Comparison of ENCODE assay signal across 8 cellular contexts in genomic region chr7:1028775-1029636, GRCh38. TPM values are rescaled to one million over a fixed set of nuclear protein-coding genes. Genes with fewer than 3 reads are reported as not detected.
DNase-seq lines count a peak whose midpoint lies in the region; ATAC-seq and TF ChIP-seq lines count a peak whose summit lies in the region.

No MANE protein-coding gene starts in this region.

- CTCF ChIA-PET in Calu3 (lab: Charles Lee), result interaction anchor here (0.5 kb wide), 1 partner anchor 30 kb away, joined by 5 read pairs; no protein-coding TSS in a partner anchor

- TF ChIP-seq CTCF in Calu3 (IDR thresholded peaks at IDR 0.05; ENCODE audit: unreplicated experiment) (no peak), fibroblast of pulmonary artery (IDR thresholded peaks at IDR 0.05; ENCODE audit: low read length, missing control alignments) (no peak), natural killer cell (IDR thresholded peaks at IDR 0.05) (no peak)

- H3K4me1 Mint-ChIP-seq in Calu3 (ENCODE audit: low read depth, unreplicated experiment) (peaks cover 15% of the 10 kb centered on the region), natural killer cell (peaks cover 34 to 47% of the 10 kb centered on the region in 2 donors)
- peaks cover 30% of the 10 kb centered on the region for H3K4me1 Mint-ChIP-seq in activated T-helper 2 cell treated with anti-CD3 and anti-CD28 coated beads, Interferon-gamma antibody, Interleukin-2, Interleukin-4, amounts not matched to agents 10 μg/mL and 5 μg/mL and 100 μg/mL, durations not matched to agents 14 hours and 24 hours and 36 hours (ENCODE audit: low read depth)
- peaks cover 48% of the 10 kb centered on the region for H3K4me1 Mint-ChIP-seq in stimulated activated naive CD8-positive, alpha-beta T cell treated with anti-CD3 and anti-CD28 coated beads, Interleukin-15, Interleukin-2, amounts not matched to agents 100 ng/mL and 50 ng/mL, for 24 hours (ENCODE audit: low read depth)

- peak overlapping the region; percentile 95 for H3K4me3 Mint-ChIP-seq in Calu3 (ENCODE audit: low read depth, unreplicated experiment)
- peak overlapping the region; percentile 79 for H3K4me3 Mint-ChIP-seq in activated T-helper 2 cell treated with anti-CD3 and anti-CD28 coated beads, Interferon-gamma antibody, Interleukin-2, Interleukin-4, amounts not matched to agents 10 μg/mL and 5 μg/mL and 100 μg/mL, durations not matched to agents 14 hours and 24 hours and 36 hours (ENCODE audit: low read depth)
- H3K4me3 Mint-ChIP-seq in natural killer cell, result peak overlapping the region; percentile 81
- H3K4me3 Mint-ChIP-seq in stimulated activated naive CD8-positive, alpha-beta T cell treated with anti-CD3 and anti-CD28 coated beads, Interleukin-15, Interleukin-2, amounts not matched to agents 100 ng/mL and 50 ng/mL, for 24 hours, result peak overlapping the region; percentile 63

- intact Hi-C loops in Calu3 (cut with micrococcal nuclease; ENCODE audit: unreplicated experiment), result no loop called here
- intact Hi-C loops in activated T-helper 2 cell treated with anti-CD3 and anti-CD28 coated beads, Interferon-gamma antibody, Interleukin-2, Interleukin-4, amounts not matched to agents 10 μg/mL and 5 μg/mL and 100 μg/mL, durations not matched to agents 14 hours and 24 hours and 36 hours (cut with micrococcal nuclease), result loop anchor here (1.0 to 2.0 kb wide), 3 partner anchors 20 to 54 kb away; partner anchors contain the start of gene COX19
- intact Hi-C loops in natural killer cell (cut with micrococcal nuclease), result loop anchor here (1.0 kb wide), 1 partner anchor 18 kb away; no protein-coding TSS in a partner anchor

- no peaks in the 10 kb centered on the region for H3K9me3 Mint-ChIP-seq in Calu3 (ENCODE audit: low read depth, unreplicated experiment)
- no peaks in the 10 kb centered on the region for H3K9me3 Mint-ChIP-seq in activated T-helper 2 cell treated with anti-CD3 and anti-CD28 coated beads, Interferon-gamma antibody, Interleukin-2, Interleukin-4, amounts not matched to agents 10 μg/mL and 5 μg/mL and 100 μg/mL, durations not matched to agents 14 hours and 24 hours and 36 hours
- H3K9me3 Mint-ChIP-seq in natural killer cell, result no peaks in the 10 kb centered on the region
- H3K9me3 Mint-ChIP-seq in stimulated activated naive CD8-positive, alpha-beta T cell treated with anti-CD3 and anti-CD28 coated beads, Interleukin-15, Interleukin-2, amounts not matched to agents 100 ng/mL and 50 ng/mL, for 24 hours, result no peaks in the 10 kb centered on the region

- ATAC-seq in natural killer cell (peak; percentile 68 to 75 (median 71)), GM18520 (IDR thresholded peaks at IDR 0.05; ENCODE audit: unreplicated experiment) (no peak)

- H3K36me3 Mint-ChIP-seq in Calu3 (ENCODE audit: insufficient read depth, unreplicated experiment) (peaks cover 67% of the 10 kb centered on the region), natural killer cell (no peaks in the 10 kb centered on the region)
- peaks cover 3% of the 10 kb centered on the region for H3K36me3 Mint-ChIP-seq in activated T-helper 2 cell treated with anti-CD3 and anti-CD28 coated beads, Interferon-gamma antibody, Interleukin-2, Interleukin-4, amounts not matched to agents 10 μg/mL and 5 μg/mL and 100 μg/mL, durations not matched to agents 14 hours and 24 hours and 36 hours (ENCODE audit: low read depth)
- peaks cover 7% of the 10 kb centered on the region for H3K36me3 Mint-ChIP-seq in stimulated activated naive CD8-positive, alpha-beta T cell treated with anti-CD3 and anti-CD28 coated beads, Interleukin-15, Interleukin-2, amounts not matched to agents 100 ng/mL and 50 ng/mL, for 24 hours (ENCODE audit: low read depth)

- peak overlapping the region; percentile 82 for H3K27ac Mint-ChIP-seq in Calu3 (ENCODE audit: unreplicated experiment)
- H3K27ac Mint-ChIP-seq in activated T-helper 2 cell treated with anti-CD3 and anti-CD28 coated beads, Interferon-gamma antibody, Interleukin-2, Interleukin-4, amounts not matched to agents 10 μg/mL and 5 μg/mL and 100 μg/mL, durations not matched to agents 14 hours and 24 hours and 36 hours, result peak overlapping the region; percentile 89
- peak overlapping the region; percentile 34 to 86 for H3K27ac Mint-ChIP-seq in natural killer cell
- H3K27ac Mint-ChIP-seq in stimulated activated naive CD8-positive, alpha-beta T cell treated with anti-CD3 and anti-CD28 coated beads, Interleukin-15, Interleukin-2, amounts not matched to agents 100 ng/mL and 50 ng/mL, for 24 hours, result peak overlapping the region; percentile 49

- DNase-seq in Calu3, result peak; percentile 92
- DNase-seq in HK-2 (ENCODE audit: unreplicated experiment), result peak; percentile 85
- DNase-seq in RPMI7951 (ENCODE audit: low read depth), result peak; percentile 96
- peak; percentile 60 for DNase-seq in activated T-helper 2 cell treated with anti-CD3 and anti-CD28 coated beads, Interferon-gamma antibody, Interleukin-2, Interleukin-4, amounts not matched to agents 10 μg/mL and 5 μg/mL and 100 μg/mL, durations not matched to agents 14 hours and 24 hours and 36 hours (ENCODE audit: low spot score)
- DNase-seq in fibroblast of pulmonary artery (ENCODE audit: low read depth), result peak; percentile 94
- DNase-seq in natural killer cell, result peak; percentile 42

- peak overlapping the region; percentile 60 for H3K4me3 ChIP-seq in fibroblast of pulmonary artery (replicated peaks; ENCODE audit: low read depth, low read length)

- no peaks in the 10 kb centered on the region for H3K27me3 Mint-ChIP-seq in Calu3 (ENCODE audit: unreplicated experiment)
- H3K27me3 Mint-ChIP-seq in activated T-helper 2 cell treated with anti-CD3 and anti-CD28 coated beads, Interferon-gamma antibody, Interleukin-2, Interleukin-4, amounts not matched to agents 10 μg/mL and 5 μg/mL and 100 μg/mL, durations not matched to agents 14 hours and 24 hours and 36 hours (ENCODE audit: low read depth), result no peaks in the 10 kb centered on the region
- H3K27me3 Mint-ChIP-seq in natural killer cell (ENCODE audit: low read depth in 2 of 2), result no peaks in the 10 kb centered on the region
- H3K27me3 Mint-ChIP-seq in stimulated activated naive CD8-positive, alpha-beta T cell treated with anti-CD3 and anti-CD28 coated beads, Interleukin-15, Interleukin-2, amounts not matched to agents 100 ng/mL and 50 ng/mL, for 24 hours, result no peaks in the 10 kb centered on the region

- TSS peak; percentile 73 for BruUV-seq in Calu3 (replicated peaks; lab: Mats Ljungman, UMichigan)

RNA-seq across cellular contexts. Expression of gene GPR146, which starts 15.3 kb away (rescaled TPM):
- 0.66 and 1.8 TPM in 2 replicates for total RNA-seq in Calu3 (2022)
- total RNA-seq in RPMI7951 (2014; rRNA removed; shearing (Covaris generic)), result 1.7 and 5.0 TPM in 2 replicates
- total RNA-seq in activated T-helper 2 cell treated with anti-CD3 and anti-CD28 coated beads, Interferon-gamma antibody, Interleukin-2, Interleukin-4, amounts not matched to agents 10 μg/mL and 5 μg/mL and 100 μg/mL, durations not matched to agents 14 hours and 24 hours and 36 hours, result 5.6 and 6.7 TPM in 2 replicates
- total RNA-seq in natural killer cell, result 1 to 10 TPM; 2.3 to 4.5 (median 2.5) TPM

RNA-seq across cellular contexts. Expression of gene CYP2W1, which starts 46.0 kb away (rescaled TPM):
- total RNA-seq in Calu3 (2022) (0.71 and 1.3 TPM in 2 replicates), natural killer cell (not detected)
- not detected in 2 replicates for total RNA-seq in RPMI7951 (2014; rRNA removed; shearing (Covaris generic))
- not detected in 2 replicates for total RNA-seq in activated T-helper 2 cell treated with anti-CD3 and anti-CD28 coated beads, Interferon-gamma antibody, Interleukin-2, Interleukin-4, amounts not matched to agents 10 μg/mL and 5 μg/mL and 100 μg/mL, durations not matched to agents 14 hours and 24 hours and 36 hours

RNA-seq across cellular contexts. Expression of gene COX19, which starts 53.7 kb away (rescaled TPM):
- total RNA-seq in Calu3 (2022) (37.4 and 39.1 TPM in 2 replicates), natural killer cell (10 to 100 TPM; 33.6 to 38.3 (median 33.6) TPM)
- 6.8 and 7.1 TPM in 2 replicates for total RNA-seq in RPMI7951 (2014; rRNA removed; shearing (Covaris generic))
- total RNA-seq in activated T-helper 2 cell treated with anti-CD3 and anti-CD28 coated beads, Interferon-gamma antibody, Interleukin-2, Interleukin-4, amounts not matched to agents 10 μg/mL and 5 μg/mL and 100 μg/mL, durations not matched to agents 14 hours and 24 hours and 36 hours, result 15.0 and 17.2 TPM in 2 replicates

RNA-seq across cellular contexts. Expression of gene GPER1, which starts 58.9 kb away (rescaled TPM):
- total RNA-seq in Calu3 (2022), result 0.26 and 1.1 TPM in 2 replicates
- total RNA-seq in RPMI7951 (2014; rRNA removed; shearing (Covaris generic)), result 0.39 and 0.84 TPM in 2 replicates
- total RNA-seq in activated T-helper 2 cell treated with anti-CD3 and anti-CD28 coated beads, Interferon-gamma antibody, Interleukin-2, Interleukin-4, amounts not matched to agents 10 μg/mL and 5 μg/mL and 100 μg/mL, durations not matched to agents 14 hours and 24 hours and 36 hours, result 0.37 and 0.46 TPM in 2 replicates
- total RNA-seq in natural killer cell, result under 1 TPM in 2 of 3 donors, not detected in 1; 0.25 to 0.26 TPM

Comparison
In these comparisons a context has a peak if more than half of its experiments do, and no peak if none do; other contexts are left out.
1. DNase-seq: peak in every context shown above with its lines; median percentile 96 in RPMI7951; 94 in fibroblast of pulmonary artery; 92 in Calu3; 85 in HK-2; 60 in activated T-helper 2 cell treated with anti-CD3 and anti-CD28 coated beads, Interferon-gamma antibody, Interleukin-2, Interleukin-4, amounts not matched to agents 10 μg/mL and 5 μg/mL and 100 μg/mL, durations not matched to agents 14 hours and 24 hours and 36 hours; 42 in natural killer cell.